ENCODE assay signal across 1 cellular context in genomic region chr14:91415794-91416743, GRCh38.
A peak's percentile ranks its signal among the peaks of the same experiment; 100 is the strongest.
TF ChIP-seq lines count a peak whose summit lies in the region.

No MANE protein-coding gene starts in this region.

TF ChIP-seq in H1, 55 proteins besides CTCF, POLR2A, EP300 and RAD21 (continued from another document):
- no peak for TF ChIP-seq FOSL1 (IDR thresholded peaks at IDR 0.05; ENCODE audit: insufficient read depth, low read depth, low read length)
- 0 out of 4 replicates have a peak, but pooled peaks of 1 of the 2 experiments have one; percentile 31 for TF ChIP-seq SIN3A (conservative IDR thresholded peaks at IDR 0.05 in 1 of 2, IDR thresholded peaks at IDR 0.05 in 1 of 2; ENCODE audit: low read depth in 1 of 2, low read length in 2 of 2)
